In the genomic region with DNA sequence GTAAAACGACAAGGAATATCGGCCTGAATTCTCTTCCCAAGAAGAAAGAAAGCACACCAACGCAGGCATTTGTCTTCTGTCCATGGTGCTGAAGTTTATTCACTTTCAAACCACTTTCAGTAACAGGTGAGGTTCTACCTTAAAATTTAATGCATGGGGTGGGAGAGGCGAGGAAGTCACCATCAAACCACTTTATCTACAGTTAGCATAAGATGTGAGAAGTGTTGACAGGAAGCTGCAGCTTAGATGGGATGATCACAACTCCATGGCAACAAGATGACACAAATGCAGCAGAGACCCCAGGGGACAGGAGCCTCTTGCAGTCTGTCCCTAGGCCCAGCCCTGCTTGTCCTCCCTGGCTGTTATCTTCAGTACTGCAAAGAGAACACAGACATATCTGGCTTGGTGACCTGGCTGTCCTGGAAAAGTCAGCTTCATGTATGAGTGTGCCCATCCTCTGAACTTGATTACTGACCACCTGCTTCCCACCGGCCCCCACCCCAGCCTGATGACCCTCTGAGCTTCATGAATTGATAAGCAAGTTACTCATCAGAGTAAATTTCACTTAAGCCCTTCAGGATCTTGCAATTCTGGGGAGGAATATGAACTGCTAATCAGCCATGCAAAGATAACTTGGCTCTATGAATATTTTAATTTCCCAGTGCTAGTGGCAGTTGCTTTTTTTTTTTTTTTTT, we compare ENCODE assay signal across 11 cellular contexts. TPM values are rescaled to one million over a fixed set of nuclear protein-coding genes. Genes with fewer than 3 reads are reported as not detected.
A peak's percentile ranks its signal among the peaks of the same experiment; 100 is the strongest.
DNase-seq lines count a peak whose midpoint lies in the region; ATAC-seq and TF ChIP-seq lines count a peak whose summit lies in the region.
"Had no signal": no experiment of that assay in that cellular context is flagged by ENCODE, and none has a peak within 500 bp of the region (broad histone marks: within the 10 kb centered on the region; RNA-seq: fewer than 3 reads in every experiment).

No MANE protein-coding gene starts in this region.

- H2AFZ ChIP-seq in PC-9: no peak overlapping the region

- no peaks in the 10 kb centered on the region for H3K79me2 ChIP-seq in PC-9 (ENCODE audit: low read depth)

- DNase-seq in CD8-positive, alpha-beta T cell: no peak
- DNase-seq in M059J (ENCODE audit: low read depth) (peak; percentile 30), epithelial cell of esophagus (ENCODE audit: low read depth) (peak; percentile 48), PC-9 (no peak)
- DNase-seq: activated naive CD4-positive, alpha-beta T cell treated with anti-CD3 and anti-CD28 coated beads, Interleukin-2, amount 10 ng/mL, durations not matched to agents 7 days and 5 days; foreskin keratinocyte; NCI-H2227 treated with DMSO at 0.1 percent for 48 hours; stimulated activated CD4-positive, alpha-beta T cell treated with anti-CD3 and anti-CD28 coated beads, Interleukin-4, amount 100 ng/mL, for 1 hour; upper lobe of left lung had no signal

- H3K36me3 Mint-ChIP-seq in CD8-positive, alpha-beta T cell: peaks cover 35% of the 10 kb centered on the region

- no TSS peak for BruUV-seq in PC-9 (replicated peaks; lab: Mats Ljungman, UMichigan)

- H3K27ac ChIP-seq in CD8-positive, alpha-beta T cell (ENCODE audit: low read depth, low read length): no peak overlapping the region
- H3K27ac ChIP-seq in PC-9: no peak overlapping the region
- H3K27ac ChIP-seq: foreskin keratinocyte, upper lobe of left lung had no signal

- no peak overlapping the region for H3K4me3 ChIP-seq in CD8-positive, alpha-beta T cell (ENCODE audit: low read depth, low read length)
- H3K4me3 ChIP-seq in epithelial cell of esophagus (ENCODE audit: low read length) (no peak overlapping the region), PC-9 (no peak overlapping the region)
- H3K4me3 ChIP-seq: upper lobe of left lung had no signal

- H3K4me3 Mint-ChIP-seq in CD8-positive, alpha-beta T cell: no peak overlapping the region
- H3K4me3 Mint-ChIP-seq: activated naive CD4-positive, alpha-beta T cell treated with anti-CD3 and anti-CD28 coated beads, Interleukin-2, amount 10 ng/mL, durations not matched to agents 7 days and 5 days had no signal

- H3K27me3 ChIP-seq in CD8-positive, alpha-beta T cell (ENCODE audit: insufficient read depth, low read length): no peaks in the 10 kb centered on the region
- H3K27me3 ChIP-seq in PC-9 (ENCODE audit: insufficient read depth, low read depth): peaks cover 12% of the 10 kb centered on the region; the same call in 1 of the 2 replicates
- H3K27me3 ChIP-seq: foreskin keratinocyte, upper lobe of left lung had no signal

- H3K36me3 ChIP-seq in CD8-positive, alpha-beta T cell (ENCODE audit: insufficient read depth, low read length): peaks cover 9% of the 10 kb centered on the region
- no peaks in the 10 kb centered on the region for H3K36me3 ChIP-seq in PC-9 (ENCODE audit: low read depth)

- H3K27me3 Mint-ChIP-seq in CD8-positive, alpha-beta T cell (ENCODE audit: low read depth): no peaks in the 10 kb centered on the region

- TF ChIP-seq CTCF in CD8-positive, alpha-beta T cell (IDR thresholded peaks at IDR 0.05): no peak
- TF ChIP-seq CTCF in epithelial cell of esophagus (IDR thresholded peaks at IDR 0.05; ENCODE audit: insufficient read depth, low read depth, low read length, missing control alignments) (no peak), PC-9 (conservative IDR thresholded peaks at IDR 0.05) (no peak)

- POLR2A ChIA-PET in CD8-positive, alpha-beta T cell (lab: Charles Lee): no interaction called here
- POLR2A ChIA-PET in PC-9 (lab: Charles Lee; ENCODE audit: unreplicated experiment): no interaction called here

- no peaks in the 10 kb centered on the region for H4K20me1 ChIP-seq in PC-9 (ENCODE audit: insufficient read depth)

- no peaks in the 10 kb centered on the region for H3F3A ChIP-seq in PC-9 (ENCODE audit: insufficient read depth, low read depth)

- CTCF ChIA-PET in CD8-positive, alpha-beta T cell (lab: Charles Lee): no interaction called here
- CTCF ChIA-PET in PC-9 (lab: Charles Lee): no interaction called here

- no peak overlapping the region for H3K27ac Mint-ChIP-seq in CD8-positive, alpha-beta T cell
- H3K27ac Mint-ChIP-seq: activated naive CD4-positive, alpha-beta T cell treated with anti-CD3 and anti-CD28 coated beads, Interleukin-2, amount 10 ng/mL, durations not matched to agents 7 days and 5 days had no signal

- intact Hi-C loops in CD8-positive, alpha-beta T cell (cut with DNase I, micrococcal nuclease): loop anchor here in 1 of 2 experiments (1.0 kb wide), 1 partner anchor 14 kb away; no protein-coding TSS in a partner anchor
- intact Hi-C loops in PC-9 (cut with micrococcal nuclease; ENCODE audit: unreplicated experiment): no loop called here

- no peak overlapping the region for H3K4me2 ChIP-seq in PC-9

- no peaks in the 10 kb centered on the region for H3K9me2 ChIP-seq in PC-9 (ENCODE audit: insufficient read depth)

- H3K4me1 Mint-ChIP-seq in CD8-positive, alpha-beta T cell (ENCODE audit: low read depth): peaks cover 2% of the 10 kb centered on the region
- H3K4me1 Mint-ChIP-seq: activated naive CD4-positive, alpha-beta T cell treated with anti-CD3 and anti-CD28 coated beads, Interleukin-2, amount 10 ng/mL, durations not matched to agents 7 days and 5 days had no signal

- ATAC-seq in CD8-positive, alpha-beta T cell: peak; percentile 36
- no peak for ATAC-seq in HG03520 (IDR thresholded peaks at IDR 0.05; ENCODE audit: unreplicated experiment)
- no peak for ATAC-seq in GM18498 (IDR thresholded peaks at IDR 0.05; ENCODE audit: unreplicated experiment)
- ATAC-seq: foreskin keratinocyte had no signal

- no peaks in the 10 kb centered on the region for H3K9me3 ChIP-seq in CD8-positive, alpha-beta T cell (ENCODE audit: low read length)
- H3K9me3 ChIP-seq in PC-9 (ENCODE audit: insufficient read depth, low read depth): no peaks in the 10 kb centered on the region
- H3K9me3 ChIP-seq: upper lobe of left lung had no signal

- H3K9me3 Mint-ChIP-seq in CD8-positive, alpha-beta T cell: no peaks in the 10 kb centered on the region
- H3K9me3 Mint-ChIP-seq: activated naive CD4-positive, alpha-beta T cell treated with anti-CD3 and anti-CD28 coated beads, Interleukin-2, amount 10 ng/mL, durations not matched to agents 7 days and 5 days had no signal

- H3K4me1 ChIP-seq in CD8-positive, alpha-beta T cell (ENCODE audit: insufficient read depth, low read length): no peaks in the 10 kb centered on the region
- H3K4me1 ChIP-seq in PC-9 (replicated peaks; ENCODE audit: insufficient read depth): no peaks in the 10 kb centered on the region
- H3K4me1 ChIP-seq: foreskin keratinocyte had no signal

RNA-seq across cellular contexts. Expression of a gene that starts 1.8 kb away (rescaled TPM):
- not detected for total RNA-seq in CD8-positive, alpha-beta T cell
- not detected in 2 replicates for total RNA-seq in M059J (2014; rRNA removed; shearing (Covaris generic))
- not detected in 2 replicates for total RNA-seq in PC-9 (2021)
- total RNA-seq: foreskin keratinocyte had no signal

RNA-seq across cellular contexts. Expression of a gene that starts 13.0 kb away (rescaled TPM):
- total RNA-seq in CD8-positive, alpha-beta T cell: not detected
- 7.0 and 20.0 TPM in 2 replicates for total RNA-seq in M059J (2014; rRNA removed; shearing (Covaris generic))
- total RNA-seq in PC-9 (2021): not detected in 2 replicates
- total RNA-seq: foreskin keratinocyte, upper lobe of left lung had no signal

RNA-seq across cellular contexts. Expression of a gene that starts 39.8 kb away (rescaled TPM):
- total RNA-seq in CD8-positive, alpha-beta T cell: 10 to 100 TPM; 14.8 to 18.5 TPM
- total RNA-seq in M059J (2014; rRNA removed; shearing (Covaris generic)): 3.2 and 6.9 TPM in 2 replicates
- 14.8 and 16.7 TPM in 2 replicates for total RNA-seq in PC-9 (2021)

RNA-seq across cellular contexts. Expression of a gene that starts 40.0 kb away (rescaled TPM):
- total RNA-seq in CD8-positive, alpha-beta T cell: 10 to 100 TPM; 27.3 to 27.5 TPM
- total RNA-seq in M059J (2014; rRNA removed; shearing (Covaris generic)): 2.0 and 7.5 TPM in 2 replicates
- total RNA-seq in PC-9 (2021): 15.8 and 22.2 TPM in 2 replicates

Comparison
In these comparisons a context has a peak if more than half of its experiments do, and no peak if none do; other contexts are left out.
1. DNase-seq: peak in M059J (single experiment) and epithelial cell of esophagus (single experiment); none in CD8-positive, alpha-beta T cell (0 of 7) and PC-9 (0 of 2).